ENCODE assay signal across 7 cellular contexts in the genomic region with DNA sequence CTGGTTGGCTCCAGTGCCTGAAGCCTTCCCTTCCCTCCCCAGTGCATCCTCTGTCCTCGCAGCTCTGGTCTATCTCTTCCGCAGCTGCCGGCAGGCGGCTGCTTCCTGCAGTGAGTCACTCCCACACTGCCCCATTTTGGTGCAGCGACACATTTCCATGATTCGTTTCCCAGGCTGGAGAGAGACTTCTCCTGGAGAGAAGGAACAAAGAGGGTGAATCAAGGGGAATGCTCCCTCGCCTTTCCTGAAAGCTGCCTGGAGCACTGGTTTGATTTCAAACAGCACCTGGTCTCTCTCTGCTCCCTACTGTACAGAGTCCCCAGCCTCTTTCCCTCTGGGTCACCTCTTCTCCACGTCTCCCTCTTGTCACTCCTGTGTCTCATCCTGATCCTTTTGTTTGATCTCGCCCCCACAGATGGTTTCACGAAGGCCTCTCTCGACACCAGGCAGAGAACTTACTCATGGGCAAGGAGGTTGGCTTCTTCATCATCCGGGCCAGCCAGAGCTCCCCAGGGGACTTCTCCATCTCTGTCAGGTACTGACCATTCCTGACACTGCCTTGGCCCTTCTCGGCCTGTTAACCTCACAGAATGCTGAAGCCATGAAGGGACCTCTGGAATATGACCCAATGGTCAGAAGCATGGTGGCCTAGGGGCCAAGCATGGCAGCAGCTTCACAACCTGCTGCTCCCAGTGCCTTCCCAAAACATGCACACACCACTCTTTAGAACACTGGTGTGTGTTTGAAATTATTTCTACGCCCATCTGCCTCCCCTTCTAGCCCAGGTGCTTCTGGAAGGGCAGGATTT. TPM values are rescaled to one million over a fixed set of nuclear protein-coding genes. Genes with fewer than 3 reads are reported as not detected.
DNase-seq lines count a peak whose midpoint lies in the region; ATAC-seq and TF ChIP-seq lines count a peak whose summit lies in the region.

A gene (plus strand): TSS at position 758 of the 808 bp plus-strand sequence. CDS start 3,978 bp downstream, outside the sequence.

- POLR2A ChIA-PET in HEK293 (lab: Yijun Ruan, JAX): interaction anchor here (0.6 kb wide), 1 partner anchor 216 kb away, joined by 3 read pairs; no protein-coding TSS in a partner anchor
- POLR2A ChIA-PET in naive thymus-derived CD4-positive, alpha-beta T cell (lab: Charles Lee): interaction anchor here (0.5 to 1.8 kb wide), 6 partner anchors 9 to 50 kb away, joined by 3 to 8 read pairs (median 4); no protein-coding TSS in a partner anchor

- no peaks in the 10 kb centered on the region for H3K27me3 Mint-ChIP-seq in chondrocyte (ENCODE audit: low read depth)
- H3K27me3 Mint-ChIP-seq in naive thymus-derived CD4-positive, alpha-beta T cell: no peaks in the 10 kb centered on the region

- H3K9me3 Mint-ChIP-seq in chondrocyte (ENCODE audit: low read depth): no peaks in the 10 kb centered on the region
- no peaks in the 10 kb centered on the region for H3K9me3 Mint-ChIP-seq in naive thymus-derived CD4-positive, alpha-beta T cell

- TF ChIP-seq CTCF in HEK293 (tag by site-specific recombination; IDR thresholded peaks at IDR 0.05) (no peak), chondrocyte (IDR thresholded peaks at IDR 0.05) (peak; percentile 66), omental fat pad (IDR thresholded peaks at IDR 0.05) (no peak)

- H3K4me3 ChIP-seq in HEK293 (ENCODE audit: low read depth, low read length): no peak within 1 kb of the TSS
- no peak within 1 kb of the TSS for H3K4me3 ChIP-seq in naive thymus-derived CD4-positive, alpha-beta T cell (ENCODE audit: low read length)

- no peaks in the 10 kb centered on the region for H3K27me3 ChIP-seq in naive thymus-derived CD4-positive, alpha-beta T cell (ENCODE audit: control insufficient read depth in 2 of 2, insufficient read depth in 2 of 2, low read length in 2 of 2)

- no peaks in the 10 kb centered on the region for H3K9me3 ChIP-seq in HEK293 (ENCODE audit: control insufficient read depth, insufficient read depth, low read depth, low read length)
- H3K9me3 ChIP-seq in naive thymus-derived CD4-positive, alpha-beta T cell (ENCODE audit: control insufficient read depth in 2 of 3, low read length in 3 of 3): no peaks in the 10 kb centered on the region

- DNase-seq in SW480 (ENCODE audit: low spot score): peak; percentile 61
- DNase-seq in chondrocyte (ENCODE audit: low spot score): no peak
- DNase-seq in naive thymus-derived CD4-positive, alpha-beta T cell: peak in 6 of 9 donors; percentile 28 to 53 (median 41)
- no peak for DNase-seq in omental fat pad (ENCODE audit: low spot score)
- no peak for DNase-seq in RPMI8226

- peak within 1 kb of the TSS; percentile 27 for H3K4me3 Mint-ChIP-seq in chondrocyte (ENCODE audit: unreplicated experiment)
- H3K4me3 Mint-ChIP-seq in naive thymus-derived CD4-positive, alpha-beta T cell: peak within 1 kb of the TSS; percentile 44 to 78 (median 56)

- H3K27ac ChIP-seq in HEK293 (ENCODE audit: extremely low read depth, low read depth, low read length): no peak within 1 kb of the TSS
- H3K27ac ChIP-seq in naive thymus-derived CD4-positive, alpha-beta T cell (ENCODE audit: low read depth, low read length): peak within 1 kb of the TSS; percentile 44

- peak within 1 kb of the TSS; percentile 94 for H3K27ac Mint-ChIP-seq in chondrocyte (ENCODE audit: unreplicated experiment)
- H3K27ac Mint-ChIP-seq in naive thymus-derived CD4-positive, alpha-beta T cell: peak within 1 kb of the TSS in 7 of 9 donors; percentile 81 to 93 (median 85)

- no peaks in the 10 kb centered on the region for H3K36me3 ChIP-seq in HEK293 (ENCODE audit: control insufficient read depth in 2 of 2, insufficient read depth in 1 of 2, low read length in 2 of 2)
- H3K36me3 ChIP-seq in naive thymus-derived CD4-positive, alpha-beta T cell (ENCODE audit: control insufficient read depth in 2 of 3, insufficient read depth in 3 of 3, low read length in 3 of 3): peaks cover 30 to 90% (median 33%) of the 10 kb centered on the region in 3 experiments

- no peaks in the 10 kb centered on the region for H3K4me1 ChIP-seq in HEK293 (ENCODE audit: control insufficient read depth, insufficient read depth, low read length)
- peaks cover 42 to 55% of the 10 kb centered on the region in 2 donors for H3K4me1 ChIP-seq in naive thymus-derived CD4-positive, alpha-beta T cell (ENCODE audit: control insufficient read depth in 2 of 2, insufficient read depth in 2 of 2, low read length in 2 of 2)

- CTCF ChIA-PET in HEK293 (lab: Yijun Ruan, JAX): interaction anchor here (0.8 kb wide), 1 partner anchor 12 kb away, joined by 3 read pairs; no protein-coding TSS in a partner anchor
- CTCF ChIA-PET in naive thymus-derived CD4-positive, alpha-beta T cell (lab: Charles Lee): interaction anchor here (1.1 to 1.7 kb wide), 4 partner anchors 16 to 65 kb away, joined by 4 to 8 read pairs (median 6); no protein-coding TSS in a partner anchor

- H3K36me3 Mint-ChIP-seq in chondrocyte (ENCODE audit: low read depth): no peaks in the 10 kb centered on the region
- peaks cover 28 to 70% (median 62%) of the 10 kb centered on the region in 5 donors for H3K36me3 Mint-ChIP-seq in naive thymus-derived CD4-positive, alpha-beta T cell

- ATAC-seq in naive thymus-derived CD4-positive, alpha-beta T cell: peak; percentile 57
- ATAC-seq in omental fat pad (ENCODE audit: low FRiP score): no peak
- no peak for ATAC-seq in HG03135 (IDR thresholded peaks at IDR 0.05; ENCODE audit: unreplicated experiment)

- peaks cover 48% of the 10 kb centered on the region for H3K4me1 Mint-ChIP-seq in chondrocyte (ENCODE audit: low read depth)
- H3K4me1 Mint-ChIP-seq in naive thymus-derived CD4-positive, alpha-beta T cell: peaks cover 47 to 80% (median 73%) of the 10 kb centered on the region in 7 donors

- intact Hi-C loops in naive thymus-derived CD4-positive, alpha-beta T cell (cut with micrococcal nuclease): loop anchor here (1.0 to 2.0 kb wide), 5 partner anchors 9 to 64 kb away; no protein-coding TSS in a partner anchor

TF ChIP-seq in HEK293, 187 proteins besides CTCF, POLR2A, EP300 and RAD21:
- TF ChIP-seq ZNF660 (tag by site-specific recombination; IDR thresholded peaks at IDR 0.05) (no peak), SP3 (tag by site-specific recombination; IDR thresholded peaks at IDR 0.05) (no peak), ZFHX2 (tag by site-specific recombination; conservative IDR thresholded peaks at IDR 0.05) (peak; percentile 19; the same call in 1 of the 2 replicates), ZNF423 (tag by site-specific recombination; IDR thresholded peaks at IDR 0.05) (no peak), ZNF623 (tag by site-specific recombination; IDR thresholded peaks at IDR 0.05) (no peak), KLF1 (tag by site-specific recombination; IDR thresholded peaks at IDR 0.05) (no peak), ZFP3 (tag by site-specific recombination; IDR thresholded peaks at IDR 0.05; ENCODE audit: low read depth) (no peak), ZNF157 (tag by site-specific recombination; IDR thresholded peaks at IDR 0.05) (no peak), ZIC2 (tag by site-specific recombination; IDR thresholded peaks at IDR 0.05) (peak; percentile 18; the same call in 1 of the 2 replicates)
- TF ChIP-seq, protein P1, sequence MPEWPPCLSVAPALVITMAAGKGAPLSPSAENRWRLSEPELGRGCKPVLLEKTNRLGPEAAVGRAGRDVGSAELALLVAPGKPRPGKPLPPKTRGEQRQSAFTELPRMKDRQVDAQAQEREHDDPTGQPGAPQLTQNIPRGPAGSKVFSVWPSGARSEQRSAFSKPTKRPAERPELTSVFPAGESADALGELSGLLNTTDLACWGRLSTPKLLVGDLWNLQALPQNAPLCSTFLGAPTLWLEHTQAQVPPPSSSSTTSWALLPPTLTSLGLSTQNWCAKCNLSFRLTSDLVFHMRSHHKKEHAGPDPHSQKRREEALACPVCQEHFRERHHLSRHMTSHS (tag by site-specific recombination; IDR thresholded peaks at IDR 0.05): no peak
- TF ChIP-seq, protein P2, sequence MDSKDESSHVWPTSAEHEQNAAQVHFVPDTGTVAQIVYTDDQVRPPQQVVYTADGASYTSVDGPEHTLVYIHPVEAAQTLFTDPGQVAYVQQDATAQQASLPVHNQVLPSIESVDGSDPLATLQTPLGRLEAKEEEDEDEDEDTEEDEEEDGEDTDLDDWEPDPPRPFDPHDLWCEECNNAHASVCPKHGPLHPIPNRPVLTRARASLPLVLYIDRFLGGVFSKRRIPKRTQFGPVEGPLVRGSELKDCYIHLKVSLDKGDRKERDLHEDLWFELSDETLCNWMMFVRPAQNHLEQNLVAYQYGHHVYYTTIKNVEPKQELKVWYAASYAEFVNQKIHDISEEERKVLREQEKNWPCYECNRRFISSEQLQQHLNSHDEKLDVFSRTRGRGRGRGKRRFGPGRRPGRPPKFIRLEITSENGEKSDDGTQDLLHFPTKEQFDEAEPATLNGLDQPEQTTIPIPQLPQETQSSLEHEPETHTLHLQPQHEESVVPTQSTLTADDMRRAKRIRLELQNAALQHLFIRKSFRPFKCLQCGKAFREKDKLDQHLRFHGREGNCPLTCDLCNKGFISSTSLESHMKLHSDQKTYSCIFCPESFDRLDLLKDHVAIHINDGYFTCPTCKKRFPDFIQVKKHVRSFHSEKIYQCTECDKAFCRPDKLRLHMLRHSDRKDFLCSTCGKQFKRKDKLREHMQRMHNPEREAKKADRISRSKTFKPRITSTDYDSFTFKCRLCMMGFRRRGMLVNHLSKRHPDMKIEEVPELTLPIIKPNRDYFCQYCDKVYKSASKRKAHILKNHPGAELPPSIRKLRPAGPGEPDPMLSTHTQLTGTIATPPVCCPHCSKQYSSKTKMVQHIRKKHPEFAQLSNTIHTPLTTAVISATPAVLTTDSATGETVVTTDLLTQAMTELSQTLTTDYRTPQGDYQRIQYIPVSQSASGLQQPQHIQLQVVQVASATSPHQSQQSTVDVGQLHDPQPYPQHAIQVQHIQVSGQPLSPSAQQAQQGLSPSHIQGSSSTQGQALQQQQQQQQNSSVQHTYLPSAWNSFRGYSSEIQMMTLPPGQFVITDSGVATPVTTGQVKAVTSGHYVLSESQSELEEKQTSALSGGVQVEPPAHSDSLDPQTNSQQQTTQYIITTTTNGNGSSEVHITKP (tag by site-specific recombination; IDR thresholded peaks at IDR 0.05): no peak
TF ChIP-seq in HEK293: peak in this region for 2.

RNA-seq across cellular contexts. Expression of the gene that starts here (rescaled TPM):
- total RNA-seq in chondrocyte: not detected in 3 replicates
- total RNA-seq in naive thymus-derived CD4-positive, alpha-beta T cell: 10 to 100 TPM in 2 of 5 experiments, 1 to 10 TPM in 3; 6.4 to 12.8 (median 9.5) TPM
- 1 to 10 TPM; 2.6 to 3.3 TPM for polyA plus RNA-seq in naive thymus-derived CD4-positive, alpha-beta T cell
- not detected for total RNA-seq in omental fat pad

Comparison
In these comparisons a context has a peak if more than half of its experiments do, and no peak if none do; other contexts are left out.
1. DNase-seq: peak in SW480 (single experiment) and naive thymus-derived CD4-positive, alpha-beta T cell (6 of 9); none in chondrocyte (single experiment), omental fat pad (single experiment) and RPMI8226 (single experiment).